1 cellular context compared by ENCODE assay signal in the genomic region with DNA sequence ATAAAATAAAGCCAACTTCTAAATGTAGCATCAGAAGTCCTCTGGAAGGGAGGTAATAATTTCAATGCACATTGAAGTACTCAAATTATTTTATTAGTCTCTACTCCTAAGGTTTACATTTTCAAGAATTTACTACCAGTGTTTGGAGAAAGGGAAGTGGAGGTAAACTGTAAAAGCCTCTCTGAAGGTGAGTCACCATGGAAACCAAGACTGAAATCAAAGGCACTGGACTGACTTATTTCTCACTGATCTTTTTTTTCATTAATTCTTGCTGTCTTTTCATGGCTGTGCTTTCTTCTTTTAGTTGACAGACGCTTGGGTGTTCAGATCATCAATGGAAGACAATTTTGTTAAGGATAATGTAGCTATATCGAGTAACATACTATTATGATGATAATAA.
TF ChIP-seq lines count a peak whose summit lies in the region.

No MANE protein-coding gene starts in this region.

TF ChIP-seq in K562, 482 proteins besides CTCF, POLR2A, EP300 and RAD21 (continued from another document):
- TF ChIP-seq, protein P1, sequence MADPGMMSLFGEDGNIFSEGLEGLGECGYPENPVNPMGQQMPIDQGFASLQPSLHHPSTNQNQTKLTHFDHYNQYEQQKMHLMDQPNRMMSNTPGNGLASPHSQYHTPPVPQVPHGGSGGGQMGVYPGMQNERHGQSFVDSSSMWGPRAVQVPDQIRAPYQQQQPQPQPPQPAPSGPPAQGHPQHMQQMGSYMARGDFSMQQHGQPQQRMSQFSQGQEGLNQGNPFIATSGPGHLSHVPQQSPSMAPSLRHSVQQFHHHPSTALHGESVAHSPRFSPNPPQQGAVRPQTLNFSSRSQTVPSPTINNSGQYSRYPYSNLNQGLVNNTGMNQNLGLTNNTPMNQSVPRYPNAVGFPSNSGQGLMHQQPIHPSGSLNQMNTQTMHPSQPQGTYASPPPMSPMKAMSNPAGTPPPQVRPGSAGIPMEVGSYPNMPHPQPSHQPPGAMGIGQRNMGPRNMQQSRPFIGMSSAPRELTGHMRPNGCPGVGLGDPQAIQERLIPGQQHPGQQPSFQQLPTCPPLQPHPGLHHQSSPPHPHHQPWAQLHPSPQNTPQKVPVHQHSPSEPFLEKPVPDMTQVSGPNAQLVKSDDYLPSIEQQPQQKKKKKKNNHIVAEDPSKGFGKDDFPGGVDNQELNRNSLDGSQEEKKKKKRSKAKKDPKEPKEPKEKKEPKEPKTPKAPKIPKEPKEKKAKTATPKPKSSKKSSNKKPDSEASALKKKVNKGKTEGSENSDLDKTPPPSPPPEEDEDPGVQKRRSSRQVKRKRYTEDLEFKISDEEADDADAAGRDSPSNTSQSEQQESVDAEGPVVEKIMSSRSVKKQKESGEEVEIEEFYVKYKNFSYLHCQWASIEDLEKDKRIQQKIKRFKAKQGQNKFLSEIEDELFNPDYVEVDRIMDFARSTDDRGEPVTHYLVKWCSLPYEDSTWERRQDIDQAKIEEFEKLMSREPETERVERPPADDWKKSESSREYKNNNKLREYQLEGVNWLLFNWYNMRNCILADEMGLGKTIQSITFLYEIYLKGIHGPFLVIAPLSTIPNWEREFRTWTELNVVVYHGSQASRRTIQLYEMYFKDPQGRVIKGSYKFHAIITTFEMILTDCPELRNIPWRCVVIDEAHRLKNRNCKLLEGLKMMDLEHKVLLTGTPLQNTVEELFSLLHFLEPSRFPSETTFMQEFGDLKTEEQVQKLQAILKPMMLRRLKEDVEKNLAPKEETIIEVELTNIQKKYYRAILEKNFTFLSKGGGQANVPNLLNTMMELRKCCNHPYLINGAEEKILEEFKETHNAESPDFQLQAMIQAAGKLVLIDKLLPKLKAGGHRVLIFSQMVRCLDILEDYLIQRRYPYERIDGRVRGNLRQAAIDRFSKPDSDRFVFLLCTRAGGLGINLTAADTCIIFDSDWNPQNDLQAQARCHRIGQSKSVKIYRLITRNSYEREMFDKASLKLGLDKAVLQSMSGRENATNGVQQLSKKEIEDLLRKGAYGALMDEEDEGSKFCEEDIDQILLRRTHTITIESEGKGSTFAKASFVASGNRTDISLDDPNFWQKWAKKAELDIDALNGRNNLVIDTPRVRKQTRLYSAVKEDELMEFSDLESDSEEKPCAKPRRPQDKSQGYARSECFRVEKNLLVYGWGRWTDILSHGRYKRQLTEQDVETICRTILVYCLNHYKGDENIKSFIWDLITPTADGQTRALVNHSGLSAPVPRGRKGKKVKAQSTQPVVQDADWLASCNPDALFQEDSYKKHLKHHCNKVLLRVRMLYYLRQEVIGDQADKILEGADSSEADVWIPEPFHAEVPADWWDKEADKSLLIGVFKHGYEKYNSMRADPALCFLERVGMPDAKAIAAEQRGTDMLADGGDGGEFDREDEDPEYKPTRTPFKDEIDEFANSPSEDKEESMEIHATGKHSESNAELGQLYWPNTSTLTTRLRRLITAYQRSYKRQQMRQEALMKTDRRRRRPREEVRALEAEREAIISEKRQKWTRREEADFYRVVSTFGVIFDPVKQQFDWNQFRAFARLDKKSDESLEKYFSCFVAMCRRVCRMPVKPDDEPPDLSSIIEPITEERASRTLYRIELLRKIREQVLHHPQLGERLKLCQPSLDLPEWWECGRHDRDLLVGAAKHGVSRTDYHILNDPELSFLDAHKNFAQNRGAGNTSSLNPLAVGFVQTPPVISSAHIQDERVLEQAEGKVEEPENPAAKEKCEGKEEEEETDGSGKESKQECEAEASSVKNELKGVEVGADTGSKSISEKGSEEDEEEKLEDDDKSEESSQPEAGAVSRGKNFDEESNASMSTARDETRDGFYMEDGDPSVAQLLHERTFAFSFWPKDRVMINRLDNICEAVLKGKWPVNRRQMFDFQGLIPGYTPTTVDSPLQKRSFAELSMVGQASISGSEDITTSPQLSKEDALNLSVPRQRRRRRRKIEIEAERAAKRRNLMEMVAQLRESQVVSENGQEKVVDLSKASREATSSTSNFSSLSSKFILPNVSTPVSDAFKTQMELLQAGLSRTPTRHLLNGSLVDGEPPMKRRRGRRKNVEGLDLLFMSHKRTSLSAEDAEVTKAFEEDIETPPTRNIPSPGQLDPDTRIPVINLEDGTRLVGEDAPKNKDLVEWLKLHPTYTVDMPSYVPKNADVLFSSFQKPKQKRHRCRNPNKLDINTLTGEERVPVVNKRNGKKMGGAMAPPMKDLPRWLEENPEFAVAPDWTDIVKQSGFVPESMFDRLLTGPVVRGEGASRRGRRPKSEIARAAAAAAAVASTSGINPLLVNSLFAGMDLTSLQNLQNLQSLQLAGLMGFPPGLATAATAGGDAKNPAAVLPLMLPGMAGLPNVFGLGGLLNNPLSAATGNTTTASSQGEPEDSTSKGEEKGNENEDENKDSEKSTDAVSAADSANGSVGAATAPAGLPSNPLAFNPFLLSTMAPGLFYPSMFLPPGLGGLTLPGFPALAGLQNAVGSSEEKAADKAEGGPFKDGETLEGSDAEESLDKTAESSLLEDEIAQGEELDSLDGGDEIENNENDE (IDR thresholded peaks at IDR 0.05; ENCODE audit: low read depth, low read length): no peak
